ENCODE assay signal across 20 cellular contexts in genomic region chr1:105260018-105260417, GRCh38.
"Had no signal": no experiment of that assay in that cellular context is flagged by ENCODE, and none has a peak within 500 bp of the region (broad histone marks: within the 10 kb centered on the region; RNA-seq: fewer than 3 reads in every experiment).

No MANE protein-coding gene starts in this region.

- FAIRE-seq: endothelial cell of umbilical vein, kidney, pancreas had no signal

- DNase-seq: activated CD4-positive, alpha-beta T cell treated with anti-CD3 and anti-CD28 coated beads, Interleukin-2, amount 50 U/mL, for 1 hour; activated naive CD4-positive, alpha-beta T cell; activated T-cell treated with anti-CD3 and anti-CD28 coated beads for 4 hours; aorta; cortex of kidney; effector CD4-positive, alpha-beta T cell; esophagus squamous epithelium; hypothalamus; kidney; left lung; mucosa of descending colon; naive thymus-derived CD4-positive, alpha-beta T cell; pancreas; sigmoid colon; stimulated activated CD4-positive, alpha-beta T cell treated with anti-CD3 and anti-CD28 coated beads, Interleukin-2, amount 100 ng/mL, for 24 hours; upper lobe of right lung had no signal

- H3K27me3 ChIP-seq: esophagus squamous epithelium, left lung, sigmoid colon, upper lobe of right lung had no signal

- H3K27ac ChIP-seq: esophagus squamous epithelium, left lung, pancreas, sigmoid colon, thoracic aorta, upper lobe of right lung had no signal

- H3K4me1 ChIP-seq: esophagus squamous epithelium, left lung, pancreas, sigmoid colon, upper lobe of right lung had no signal

- ATAC-seq: activated CD4-positive, CD25-positive, alpha-beta regulatory T cell treated with anti-CD3 and anti-CD28 coated beads, Interleukin-2, amount 50 U/mL, for 24 hours; left lung; mucosa of descending colon; naive thymus-derived CD4-positive, alpha-beta T cell; pancreas; stimulated activated effector memory CD8-positive, alpha-beta T cell treated with anti-CD3 and anti-CD28 coated beads, Interleukin-12 subunit alpha, Interleukin-12 subunit beta, amount 100 ng/mL, for 72 hours; upper lobe of right lung had no signal
